In genomic region chr17:46194393-46195216, GRCh38 we compare ENCODE assay signal across 8 cellular contexts. TPM values are rescaled to one million over a fixed set of nuclear protein-coding genes. Genes with fewer than 3 reads are reported as not detected.
A peak's percentile ranks its signal among the peaks of the same experiment; 100 is the strongest.
DNase-seq lines count a peak whose midpoint lies in the region; ATAC-seq, FAIRE-seq and TF ChIP-seq lines count a peak whose summit lies in the region.

No MANE protein-coding gene starts in this region.

- H3K4me3 ChIP-seq in HL-60 (replicated peaks; ENCODE audit: insufficient read depth, low read length) (peak overlapping the region; percentile 94), astrocyte (ENCODE audit: insufficient read depth, low read depth, low read length) (peak overlapping the region; percentile 77), kidney epithelial cell (ENCODE audit: low read depth, low read length) (peak overlapping the region; percentile 79)

- TF ChIP-seq CTCF in Calu3 (IDR thresholded peaks at IDR 0.05; ENCODE audit: unreplicated experiment) (peak; percentile 86), HL-60 (IDR thresholded peaks at IDR 0.05; ENCODE audit: insufficient read depth, low read length) (peak; percentile 58), RWPE1 (conservative IDR thresholded peaks at IDR 0.05; ENCODE audit: low read depth) (peak; percentile 92), astrocyte (IDR thresholded peaks at IDR 0.05; ENCODE audit: insufficient read depth, low read depth, low read length) (peak; percentile 55), kidney epithelial cell (IDR thresholded peaks at IDR 0.05; ENCODE audit: insufficient read depth, low read length, poor library complexity, severe bottlenecking) (peak; percentile 56)

- H3K4me1 ChIP-seq in astrocyte (ENCODE audit: insufficient read depth, low read length): peaks cover 12% of the 10 kb centered on the region

- H3K36me3 ChIP-seq in astrocyte (ENCODE audit: insufficient read depth, low read length) (no peaks in the 10 kb centered on the region), kidney epithelial cell (ENCODE audit: control insufficient read depth, insufficient read depth, low read length) (no peaks in the 10 kb centered on the region)

- peaks cover 50% of the 10 kb centered on the region for H3K4me1 Mint-ChIP-seq in Calu3 (ENCODE audit: low read depth, unreplicated experiment)
- H3K4me1 Mint-ChIP-seq in astrocyte (ENCODE audit: low read depth, unreplicated experiment): peaks cover 29% of the 10 kb centered on the region

- peaks cover 31% of the 10 kb centered on the region for H4K20me1 ChIP-seq in astrocyte (ENCODE audit: insufficient read depth, low read length)

- DNase-seq in Calu3 (peak; percentile 65), HL-60 (ENCODE audit: low read depth in 1 of 2, low spot score in 1 of 2) (peak in 1 of 2 experiments; percentile 83), RWPE1 (ENCODE audit: low spot score) (peak; percentile 56), astrocyte (ENCODE audit: low read depth) (no peak), kidney epithelial cell (ENCODE audit: low read depth) (no peak), amniotic stem cell (lab: John Stamatoyannopoulos, UW) (no peak)
- DNase-seq in stimulated activated CD8-positive, alpha-beta memory T cell treated with anti-CD3 and anti-CD28 coated beads, Interleukin-7, amount 100 ng/mL, for 1 hour (ENCODE audit: low read depth in 2 of 2): peak; percentile 21 to 29

- intact Hi-C loops in Calu3 (cut with micrococcal nuclease; ENCODE audit: unreplicated experiment): loop anchor here (1.0 to 5.0 kb wide), 3 partner anchors 19 to 192 kb away; no protein-coding TSS in a partner anchor

- FAIRE-seq in astrocyte (lab: Jason Lieb, UNC): no peak

- H3K27ac ChIP-seq in HL-60 (replicated peaks): peak overlapping the region; percentile 93
- H3K27ac ChIP-seq in RWPE1: peak overlapping the region; percentile 100
- peak overlapping the region; percentile 79 for H3K27ac ChIP-seq in astrocyte (ENCODE audit: low read depth, low read length)

- peaks cover 60% of the 10 kb centered on the region for H3K36me3 Mint-ChIP-seq in Calu3 (ENCODE audit: insufficient read depth, unreplicated experiment)
- H3K36me3 Mint-ChIP-seq in astrocyte (ENCODE audit: low read depth, unreplicated experiment): peaks cover 7% of the 10 kb centered on the region

- H3K4me3 Mint-ChIP-seq in Calu3 (ENCODE audit: low read depth, unreplicated experiment) (peak overlapping the region; percentile 95), astrocyte (ENCODE audit: unreplicated experiment) (peak overlapping the region; percentile 85)

- H3K9ac ChIP-seq in astrocyte (ENCODE audit: low read length): peak overlapping the region; percentile 88

- no peaks in the 10 kb centered on the region for H3K9me3 Mint-ChIP-seq in Calu3 (ENCODE audit: low read depth, unreplicated experiment)
- peaks cover 2% of the 10 kb centered on the region for H3K9me3 Mint-ChIP-seq in astrocyte (ENCODE audit: unreplicated experiment)

- peak overlapping the region; percentile 99 for H3K27ac Mint-ChIP-seq in Calu3 (ENCODE audit: unreplicated experiment)
- H3K27ac Mint-ChIP-seq in astrocyte (ENCODE audit: unreplicated experiment): peak overlapping the region; percentile 63

- ATAC-seq in esophagus mucosa: no peak

- TSS peak; percentile 51 for BruUV-seq in Calu3 (replicated peaks; lab: Mats Ljungman, UMichigan)

- POLR2A ChIA-PET in RWPE1 (lab: Yijun Ruan, JAX; ENCODE audit: low non-redundant PET): no interaction called here

- H3K27me3 ChIP-seq in HL-60 (ENCODE audit: insufficient read depth, poor library complexity, severe bottlenecking): no peaks in the 10 kb centered on the region
- H3K27me3 ChIP-seq in astrocyte (ENCODE audit: insufficient read depth, low read length): no peaks in the 10 kb centered on the region
- H3K27me3 ChIP-seq in kidney epithelial cell (ENCODE audit: control insufficient read depth, insufficient read depth, low read length): no peaks in the 10 kb centered on the region

- CTCF ChIA-PET in Calu3 (lab: Charles Lee) (interaction anchor here (0.6 to 3.6 kb wide), 4 partner anchors 7 to 25 kb away, joined by 3 to 105 read pairs (median 3); no protein-coding TSS in a partner anchor), RWPE1 (lab: Yijun Ruan, JAX) (interaction anchor here (0.8 to 0.9 kb wide), 2 partner anchors 13 to 155 kb away, joined by 3 to 5 read pairs; no protein-coding TSS in a partner anchor)

- no peaks in the 10 kb centered on the region for H3K9me3 ChIP-seq in astrocyte (ENCODE audit: insufficient read depth, low read depth, low read length)

- H3K79me2 ChIP-seq in astrocyte (ENCODE audit: insufficient read depth, low read length): peaks cover 77% of the 10 kb centered on the region

- no peaks in the 10 kb centered on the region for H3K27me3 Mint-ChIP-seq in Calu3 (ENCODE audit: unreplicated experiment)
- H3K27me3 Mint-ChIP-seq in astrocyte (ENCODE audit: low read depth, unreplicated experiment): no peaks in the 10 kb centered on the region

- H2AFZ ChIP-seq in astrocyte (ENCODE audit: low read depth, low read length): peak overlapping the region; percentile 90

- H3K4me2 ChIP-seq in astrocyte (ENCODE audit: low read length): peak overlapping the region; percentile 81

RNA-seq across cellular contexts. Expression of gene KANSL1, which starts 1.4 kb away (rescaled TPM):
- total RNA-seq in Calu3 (2022): 187 and 190 TPM in 2 replicates
- total RNA-seq in astrocyte: 97.1 and 99.8 TPM in 2 replicates
- total RNA-seq in kidney epithelial cell: 56.2 and 64.5 TPM in 2 replicates
- total RNA-seq in esophagus mucosa: 56.2 TPM

Comparison
In these comparisons a context has a peak if more than half of its experiments do, and no peak if none do; other contexts are left out.
1. DNase-seq: peak in Calu3 (single experiment), RWPE1 (single experiment) and stimulated activated CD8-positive, alpha-beta memory T cell treated with anti-CD3 and anti-CD28 coated beads, Interleukin-7, amount 100 ng/mL, for 1 hour (2 of 2); none in astrocyte (single experiment), kidney epithelial cell (single experiment) and amniotic stem cell (single experiment).
2. Peak in every context shown above with its lines, with median percentiles within 50 percentile points of each other: CTCF ChIP-seq, H3K27ac ChIP-seq and H3K4me3 ChIP-seq.